ENCODE assay signal across 9 cellular contexts in genomic region chr7:28037220-28038010, GRCh38.
A peak's percentile ranks its signal among the peaks of the same experiment; 100 is the strongest.
DNase-seq lines count a peak whose midpoint lies in the region; ATAC-seq and TF ChIP-seq lines count a peak whose summit lies in the region.
"Had no signal": no experiment of that assay in that cellular context is flagged by ENCODE, and none has a peak within 500 bp of the region (broad histone marks: within the 10 kb centered on the region; RNA-seq: fewer than 3 reads in every experiment).

No MANE protein-coding gene starts in this region.

- no peak for TF ChIP-seq POLR2A in breast epithelium (IDR thresholded peaks at IDR 0.05)
- TF ChIP-seq POLR2A in esophagus squamous epithelium (IDR thresholded peaks at IDR 0.05): no peak
- no peak for TF ChIP-seq POLR2A in sigmoid colon (IDR thresholded peaks at IDR 0.05)

- POLR2A ChIA-PET in MCF 10A (lab: Yijun Ruan, JAX): interaction anchor here (0.6 to 2.1 kb wide), 7 partner anchors 11 to 375 kb away, joined by 3 to 12 read pairs (median 4); partner anchors contain the start of gene HIBADH

- TF ChIP-seq EP300 in sigmoid colon (IDR thresholded peaks at IDR 0.05): peak in 3 of 4 donors; percentile 47 to 87 (median 87)

- TF ChIP-seq CTCF in MCF 10A (IDR thresholded peaks at IDR 0.05; ENCODE audit: unreplicated experiment) (no peak), breast epithelium (IDR thresholded peaks at IDR 0.05) (no peak), esophagus squamous epithelium (IDR thresholded peaks at IDR 0.05) (no peak), sigmoid colon (IDR thresholded peaks at IDR 0.05) (no peak)

- no peaks in the 10 kb centered on the region for H3K4me1 ChIP-seq in breast epithelium
- peaks cover 7 to 26% (median 13%) of the 10 kb centered on the region in 3 donors for H3K4me1 ChIP-seq in esophagus squamous epithelium
- peaks cover 0 to 82% (median 58%) of the 10 kb centered on the region in 4 donors for H3K4me1 ChIP-seq in sigmoid colon

- H3K36me3 Mint-ChIP-seq in MCF 10A (ENCODE audit: insufficient read depth, unreplicated experiment): peaks cover 5% of the 10 kb centered on the region

- peaks cover 58% of the 10 kb centered on the region for H3K4me1 Mint-ChIP-seq in MCF 10A (ENCODE audit: insufficient read depth, unreplicated experiment)

- H3K4me3 Mint-ChIP-seq in MCF 10A (ENCODE audit: unreplicated experiment): peak overlapping the region; percentile 12
- H3K4me3 Mint-ChIP-seq: dendritic cell treated with granulocyte-macrophage colony-stimulating factor and Interleukin-4, amounts not matched to agents 40 ng/mL and 50 ng/mL, for 4 days had no signal

- intact Hi-C loops in MCF 10A (cut with micrococcal nuclease): no loop called here
- intact Hi-C loops in breast epithelium (cut with DNase I; ENCODE audit: low total_unique reads): no loop called here
- intact Hi-C loops in esophagus squamous epithelium (cut with DNase I): no loop called here
- intact Hi-C loops in sigmoid colon (cut with DNase I): loop anchor here (1.0 to 5.0 kb wide), 2 partner anchors 28 to 40 kb away; no protein-coding TSS in a partner anchor

- WGBS in esophagus squamous epithelium, 2 donors: 40 to 42% methylated on average over 6 of the region's 6 CpGs
- WGBS in sigmoid colon, 2 donors: 39 to 60% methylated on average over 6 of the region's 6 CpGs

- H3K9me3 ChIP-seq in breast epithelium: no peaks in the 10 kb centered on the region
- no peaks in the 10 kb centered on the region for H3K9me3 ChIP-seq in esophagus squamous epithelium
- no peaks in the 10 kb centered on the region for H3K9me3 ChIP-seq in sigmoid colon

- CTCF ChIA-PET in MCF 10A (lab: Yijun Ruan, JAX): interaction anchor here (1.0 to 1.8 kb wide), 2 partner anchors 18 to 59 kb away, joined by 3 to 4 read pairs; no protein-coding TSS in a partner anchor

- peak; percentile 93 for DNase-seq in MCF 10A (ENCODE audit: unreplicated experiment)
- DNase-seq in breast epithelium (ENCODE audit: low spot score in 2 of 2): no peak
- DNase-seq in SIG-M5 (lab: John Stamatoyannopoulos, UW): peak; percentile 14
- no peak for DNase-seq in esophagus squamous epithelium (lab: John Stamatoyannopoulos, UW)
- DNase-seq in sigmoid colon: no peak
- DNase-seq in NCI-H1930 (lab: John Stamatoyannopoulos, UW): no peak
- DNase-seq in NCI-H524 (lab: John Stamatoyannopoulos, UW): no peak

- H3K4me3 ChIP-seq in breast epithelium: no peak overlapping the region
- no peak overlapping the region for H3K4me3 ChIP-seq in esophagus squamous epithelium
- no peak overlapping the region for H3K4me3 ChIP-seq in sigmoid colon

- no peaks in the 10 kb centered on the region for H3K27me3 Mint-ChIP-seq in MCF 10A (ENCODE audit: insufficient read depth, unreplicated experiment)
- H3K27me3 Mint-ChIP-seq: dendritic cell treated with granulocyte-macrophage colony-stimulating factor and Interleukin-4, amounts not matched to agents 40 ng/mL and 50 ng/mL, for 4 days had no signal

- peak overlapping the region in 1 of 2 donors; percentile 1 for H3K27ac ChIP-seq in breast epithelium
- H3K27ac ChIP-seq in esophagus squamous epithelium: peak overlapping the region in 3 of 4 donors; percentile 55 to 82 (median 78)
- H3K27ac ChIP-seq in sigmoid colon: peak overlapping the region; percentile 71 to 82 (median 76)

- no peaks in the 10 kb centered on the region for H3K9me3 Mint-ChIP-seq in MCF 10A (ENCODE audit: unreplicated experiment)
- H3K9me3 Mint-ChIP-seq: dendritic cell treated with granulocyte-macrophage colony-stimulating factor and Interleukin-4, amounts not matched to agents 40 ng/mL and 50 ng/mL, for 4 days had no signal

- H3K36me3 ChIP-seq in breast epithelium (no peaks in the 10 kb centered on the region), esophagus squamous epithelium (no peaks in the 10 kb centered on the region), sigmoid colon (no peaks in the 10 kb centered on the region)

- H3K27me3 ChIP-seq in breast epithelium (no peaks in the 10 kb centered on the region), esophagus squamous epithelium (no peaks in the 10 kb centered on the region), sigmoid colon (no peaks in the 10 kb centered on the region)

- no TSS peak for BruUV-seq in MCF 10A (replicated peaks; lab: Mats Ljungman, UMichigan)

- peak; percentile 79 for ATAC-seq in HG02943 (IDR thresholded peaks at IDR 0.05; ENCODE audit: low read depth, unreplicated experiment)

- H3K27ac Mint-ChIP-seq in MCF 10A (ENCODE audit: low read depth, unreplicated experiment): peak overlapping the region; percentile 72
- H3K27ac Mint-ChIP-seq: dendritic cell treated with granulocyte-macrophage colony-stimulating factor and Interleukin-4, amounts not matched to agents 40 ng/mL and 50 ng/mL, for 4 days had no signal

Comparison
In these comparisons a context has a peak if more than half of its experiments do, and no peak if none do; other contexts are left out.
1. DNase-seq: peak in MCF 10A (single experiment) and SIG-M5 (single experiment); none in breast epithelium (0 of 2), esophagus squamous epithelium (single experiment), sigmoid colon (single experiment), NCI-H1930 (0 of 2) and NCI-H524 (0 of 2).